In the genomic region with DNA sequence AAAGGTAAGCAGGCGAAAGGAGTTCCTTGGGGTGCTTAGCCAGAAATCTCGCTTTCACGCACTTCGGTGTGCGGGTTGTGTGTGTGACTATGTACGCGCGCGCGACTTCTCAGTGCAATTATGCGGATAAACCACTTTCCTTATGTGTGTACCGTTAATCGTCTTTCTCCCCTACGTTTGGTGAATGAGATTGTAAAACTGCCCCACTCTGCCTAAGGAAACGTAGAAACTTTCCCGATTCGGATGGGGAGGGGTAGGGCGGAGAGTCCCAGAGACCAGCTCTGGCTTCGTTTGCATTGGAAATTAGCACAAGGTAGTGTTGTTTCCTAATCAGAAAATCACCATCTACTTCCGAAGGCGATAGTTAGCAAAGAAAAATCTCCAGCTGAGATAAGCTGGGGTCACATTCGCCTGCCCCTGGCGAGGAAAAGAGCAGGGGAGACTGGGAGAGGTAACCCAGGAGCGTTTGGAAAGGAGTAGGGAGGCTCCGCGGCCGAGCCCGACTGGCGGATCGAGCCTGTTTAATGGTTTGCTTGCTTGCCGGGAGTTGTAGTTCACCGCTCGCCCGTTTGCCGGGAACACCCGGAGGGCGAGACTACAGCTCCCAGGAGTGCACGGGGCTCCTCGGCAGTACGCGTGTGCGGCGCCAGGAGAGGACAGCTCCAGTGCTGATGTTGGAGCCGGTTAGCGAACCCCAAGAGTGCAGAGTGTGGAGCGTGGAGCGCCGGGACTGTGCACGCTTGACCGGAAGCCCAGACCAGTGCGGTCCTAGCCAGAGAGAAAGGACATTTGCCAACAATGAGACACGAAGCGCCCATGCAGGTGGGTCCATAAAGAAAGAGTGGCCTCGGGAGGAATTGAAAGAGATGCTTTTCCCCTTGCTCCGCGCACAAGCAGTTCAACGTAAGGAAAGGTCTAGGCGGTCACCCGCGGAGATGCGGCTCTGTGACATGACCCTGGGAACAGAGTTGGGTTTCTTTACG, we compare ENCODE assay signal across 8 cellular contexts. TPM values are rescaled to one million over a fixed set of nuclear protein-coding genes. Genes with fewer than 3 reads are reported as not detected.
DNase-seq lines count a peak whose midpoint lies in the region; ATAC-seq and TF ChIP-seq lines count a peak whose summit lies in the region.

TSS of gene RAB3C (plus strand) at position 665 of the 983 bp plus-strand sequence. CDS start at position 799, 134 bp downstream.

- H3K9me3 Mint-ChIP-seq in IgD-negative memory B cell (peaks cover 0 to 2% (median 0%) of the 10 kb centered on the region in 3 donors), type B pancreatic cell (no peaks in the 10 kb centered on the region)

- H3K36me3 Mint-ChIP-seq in IgD-negative memory B cell (no peaks in the 10 kb centered on the region), type B pancreatic cell (no peaks in the 10 kb centered on the region)

- H3K27me3 Mint-ChIP-seq in IgD-negative memory B cell (peaks cover 23% of the 10 kb centered on the region), type B pancreatic cell (peaks cover 50% of the 10 kb centered on the region)

- H3K27me3 ChIP-seq in adrenal gland, result peaks cover 17% of the 10 kb centered on the region

- H3K9me3 ChIP-seq in adrenal gland (replicated peaks in 1 of 3), result no peaks in the 10 kb centered on the region

- WGBS in adrenal gland, 4 donors, result 0 to 2% (median 1%) methylated on average over 47 to 62 of the region's 62 CpGs

- H3K27ac Mint-ChIP-seq in IgD-negative memory B cell, result peak within 1 kb of the TSS in 2 of 3 donors; percentile 7 to 71
- H3K27ac Mint-ChIP-seq in type B pancreatic cell, result peak within 1 kb of the TSS; percentile 61

- peak; percentile 12 to 38 for TF ChIP-seq POLR2A in adrenal gland (IDR thresholded peaks at IDR 0.05)

- DNase-seq in ELR (ENCODE audit: low read depth), result peak; percentile 90
- peak; percentile 88 for DNase-seq in OCI-M1 (lab: John Stamatoyannopoulos, UW)
- DNase-seq in adrenal gland, result peak; percentile 93 to 97 (median 94)
- peak; percentile 93 for DNase-seq in Right ventricle myocardium superior
- DNase-seq in nucleus accumbens (lab: John Stamatoyannopoulos, UW), result peak; percentile 28 to 96 (median 88)
- DNase-seq in type B pancreatic cell (ENCODE audit: extremely low spot score, unreplicated experiment), result peak; percentile 91

- H3K4me3 ChIP-seq in adrenal gland, result peak within 1 kb of the TSS in 2 of 4 donors; percentile 54 to 59

- intact Hi-C loops in adrenal gland (cut with DNase I) (no loop called here), Right ventricle myocardium superior (cut with DNase I) (no loop called here)

- peaks cover 11 to 16% of the 10 kb centered on the region in 2 donors for H3K4me1 ChIP-seq in adrenal gland (replicated peaks in 1 of 2)

- peaks cover 13 to 19% (median 14%) of the 10 kb centered on the region in 3 donors for H3K4me1 Mint-ChIP-seq in IgD-negative memory B cell
- peaks cover 8% of the 10 kb centered on the region for H3K4me1 Mint-ChIP-seq in type B pancreatic cell (ENCODE audit: unreplicated experiment)

- no peak within 1 kb of the TSS for H3K27ac ChIP-seq in adrenal gland

- peak; percentile 100 for ATAC-seq in GM21786 (IDR thresholded peaks at IDR 0.05; ENCODE audit: unreplicated experiment)
- ATAC-seq in Right ventricle myocardium superior (ENCODE audit: poor library complexity), result peak; percentile 100

- H3K36me3 ChIP-seq in adrenal gland (replicated peaks in 1 of 2), result no peaks in the 10 kb centered on the region

- H3K4me3 Mint-ChIP-seq in IgD-negative memory B cell (peak within 1 kb of the TSS; percentile 90 to 100 (median 96)), type B pancreatic cell (peak within 1 kb of the TSS; percentile 99)

- TF ChIP-seq CTCF in adrenal gland (IDR thresholded peaks at IDR 0.05) (peak in 4 of 6 experiments; percentile 17 to 46 (median 34)), type B pancreatic cell (conservative IDR thresholded peaks at IDR 0.05) (peak; percentile 30)

RNA-seq across cellular contexts. Expression of gene RAB3C, which starts in this region (rescaled TPM):
- polyA plus RNA-seq in IgD-negative memory B cell (1.7 TPM), adrenal gland (10 to 100 TPM in 1 of 3 donors, 1 to 10 TPM in 2; 3.1 to 19.9 (median 3.4) TPM)
- total RNA-seq in adrenal gland (10 to 100 TPM in 2 of 8 donors, 1 to 10 TPM in 5, under 1 TPM in 1; 0.09 to 22.0 (median 5.6) TPM), Right ventricle myocardium superior (0.83 TPM), type B pancreatic cell (ENCODE audit: low replicate concordance) (10.1 and 15.6 TPM in 2 replicates)

Comparison
In these comparisons a context has a peak if more than half of its experiments do, and no peak if none do; other contexts are left out.
1. Peak in DNase-seq and ATAC-seq in Right ventricle myocardium superior; RNA of the gene not detected or under 1 TPM.